ENCODE assay signal across 8 cellular contexts in the genomic region with DNA sequence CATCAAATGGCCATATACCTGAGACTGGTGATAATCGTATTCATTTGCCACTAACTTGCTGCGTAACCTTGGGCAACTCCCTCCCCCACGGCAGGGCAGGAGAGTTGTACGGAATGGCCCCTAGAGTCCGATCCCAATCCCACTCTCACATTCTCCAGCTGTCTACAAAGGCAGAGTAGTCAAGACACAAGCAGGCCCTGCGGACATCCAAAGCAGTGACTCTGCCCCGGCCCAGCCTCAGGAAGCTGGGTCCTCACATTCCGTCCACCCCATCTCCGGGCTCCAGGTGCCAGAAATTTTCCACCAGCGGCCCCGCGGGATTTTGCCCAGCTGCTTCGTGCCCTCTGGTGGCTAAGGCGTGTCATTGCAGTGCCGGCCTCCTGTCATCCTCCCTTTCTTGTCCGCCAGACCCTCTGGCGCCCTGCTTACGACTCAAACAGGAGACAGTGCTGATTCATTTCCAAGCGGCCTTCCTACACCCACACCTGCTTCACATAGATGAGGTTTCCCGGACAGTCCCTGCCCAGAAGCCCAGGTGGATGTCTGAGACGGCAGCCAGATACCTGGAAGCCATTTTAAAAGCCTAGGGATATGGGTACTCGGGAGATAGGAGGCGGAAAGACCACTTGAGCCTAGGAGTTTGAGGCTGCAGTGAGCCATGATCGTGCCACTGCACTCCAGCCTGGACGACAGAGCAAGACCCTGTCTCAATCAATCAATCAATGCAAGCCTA. TPM values are rescaled to one million over a fixed set of nuclear protein-coding genes. Genes with fewer than 3 reads are reported as not detected.
A peak's percentile ranks its signal among the peaks of the same experiment; 100 is the strongest.
DNase-seq lines count a peak whose midpoint lies in the region; ATAC-seq and TF ChIP-seq lines count a peak whose summit lies in the region.

No MANE protein-coding gene starts in this region.

- H3K27ac Mint-ChIP-seq in activated naive CD4-positive, alpha-beta T cell treated with anti-CD3 and anti-CD28 coated beads for 36 hours: peak overlapping the region; percentile 66

- WGBS in gastroesophageal sphincter (ENCODE audit: low coverage in 1 of 2), 2 donors: 0 to 21% methylated on average over 1 to 6 of the region's 25 CpGs

- TF ChIP-seq POLR2A in gastroesophageal sphincter (IDR thresholded peaks at IDR 0.05): no peak

- H3K36me3 Mint-ChIP-seq in activated naive CD4-positive, alpha-beta T cell treated with anti-CD3 and anti-CD28 coated beads for 36 hours (ENCODE audit: low read depth): no peaks in the 10 kb centered on the region

- H3K27me3 ChIP-seq in DOHH2 (ENCODE audit: control insufficient read depth, low read length) (no peaks in the 10 kb centered on the region), gastroesophageal sphincter (no peaks in the 10 kb centered on the region)

- peak overlapping the region; percentile 12 for H3K4me2 ChIP-seq in DOHH2 (ENCODE audit: low read length)

- DNase-seq in MV-4-11 (lab: John Stamatoyannopoulos, UW): peak; percentile 53
- DNase-seq in SK-N-DZ (ENCODE audit: low spot score): peak; percentile 89
- DNase-seq in activated naive CD4-positive, alpha-beta T cell treated with anti-CD3 and anti-CD28 coated beads for 36 hours: peak; percentile 93
- DNase-seq in non-pigmented ciliary epithelial cell (ENCODE audit: low read depth): peak; percentile 53
- DNase-seq in substantia nigra (lab: John Stamatoyannopoulos, UW): peak in 47 of 49 donors; percentile 28 to 87 (median 73)

- H3K4me3 ChIP-seq in DOHH2 (ENCODE audit: low read length) (no peak overlapping the region), gastroesophageal sphincter (peak overlapping the region; percentile 2 to 39)

- H3K27me3 Mint-ChIP-seq in activated naive CD4-positive, alpha-beta T cell treated with anti-CD3 and anti-CD28 coated beads for 36 hours (ENCODE audit: low read depth): no peaks in the 10 kb centered on the region

- no peaks in the 10 kb centered on the region for H3K9me3 Mint-ChIP-seq in activated naive CD4-positive, alpha-beta T cell treated with anti-CD3 and anti-CD28 coated beads for 36 hours

- TF ChIP-seq CTCF in DOHH2 (IDR thresholded peaks at IDR 0.05; ENCODE audit: low read depth, low read length, poor library complexity, severe bottlenecking) (peak; percentile 92), gastroesophageal sphincter (IDR thresholded peaks at IDR 0.05) (peak; percentile 98 to 100 (median 100))

- H3K36me3 ChIP-seq in DOHH2 (ENCODE audit: control insufficient read depth, low read length): no peaks in the 10 kb centered on the region
- no peaks in the 10 kb centered on the region for H3K36me3 ChIP-seq in gastroesophageal sphincter

- H3K27ac ChIP-seq in DOHH2 (ENCODE audit: low read depth, low read length) (no peak overlapping the region), gastroesophageal sphincter (peak overlapping the region; percentile 60 to 95 (median 86)), substantia nigra (ENCODE audit: low read depth, low read length, poor library complexity, severe bottlenecking) (peak overlapping the region; percentile 2)

- ATAC-seq in gastroesophageal sphincter (peak; percentile 38), GM21723 (IDR thresholded peaks at IDR 0.05; ENCODE audit: unreplicated experiment) (no peak)

- no peaks in the 10 kb centered on the region for H3F3A ChIP-seq in DOHH2 (ENCODE audit: control insufficient read depth, insufficient read depth)

- H3K9me2 ChIP-seq in DOHH2 (replicated peaks; ENCODE audit: control insufficient read depth, low read length): no peaks in the 10 kb centered on the region

- intact Hi-C loops in activated naive CD4-positive, alpha-beta T cell treated with anti-CD3 and anti-CD28 coated beads for 36 hours (cut with micrococcal nuclease): loop anchor here (1.0 to 5.0 kb wide), 6 partner anchors 35 to 216 kb away; a partner anchor contains a TSS

- H4K20me1 ChIP-seq in DOHH2 (ENCODE audit: control insufficient read depth, insufficient read depth, low read depth, low read length): no peaks in the 10 kb centered on the region

- H3K4me1 ChIP-seq in DOHH2 (ENCODE audit: control insufficient read depth, low read length) (peaks cover 6% of the 10 kb centered on the region), gastroesophageal sphincter (peaks cover 22 to 59% (median 35%) of the 10 kb centered on the region in 3 donors)

- CTCF ChIA-PET in activated naive CD4-positive, alpha-beta T cell treated with anti-CD3 and anti-CD28 coated beads for 36 hours (lab: Charles Lee): interaction anchor here (0.7 to 7.4 kb wide), 20 partner anchors 11 to 216 kb away, joined by 3 to 207 read pairs (median 4); a partner anchor contains a TSS

- peaks cover 62% of the 10 kb centered on the region for H3K4me1 Mint-ChIP-seq in activated naive CD4-positive, alpha-beta T cell treated with anti-CD3 and anti-CD28 coated beads for 36 hours (ENCODE audit: low read depth)

- no peak for TF ChIP-seq EP300 in gastroesophageal sphincter (IDR thresholded peaks at IDR 0.05)

- H3K9me3 ChIP-seq in DOHH2 (ENCODE audit: control insufficient read depth, insufficient read depth, low read length): no peaks in the 10 kb centered on the region
- no peaks in the 10 kb centered on the region for H3K9me3 ChIP-seq in gastroesophageal sphincter

- H3K79me2 ChIP-seq in DOHH2 (ENCODE audit: control insufficient read depth, low read length): no peaks in the 10 kb centered on the region

- H3K4me3 Mint-ChIP-seq in activated naive CD4-positive, alpha-beta T cell treated with anti-CD3 and anti-CD28 coated beads for 36 hours: peak overlapping the region; percentile 68

RNA-seq across cellular contexts. Expression of a gene that starts 2.9 kb away (rescaled TPM):
- polyA plus RNA-seq in SK-N-DZ (2014; cell fraction: cytosol; rRNA removed): not detected in 2 replicates
- polyA plus RNA-seq in SK-N-DZ (2014; cell fraction: nucleus; rRNA removed): not detected in 2 replicates
- under 1 TPM; 0.74 to 0.77 TPM for total RNA-seq in activated naive CD4-positive, alpha-beta T cell treated with anti-CD3 and anti-CD28 coated beads for 36 hours
- 10 to 100 TPM in 2 of 4 donors, 1 to 10 TPM in 2; 2.7 to 73.3 (median 14.2) TPM for total RNA-seq in gastroesophageal sphincter

RNA-seq across cellular contexts. Expression of a gene that starts 19.5 kb away (rescaled TPM):
- 1.3 TPM in 1 of 2 replicates, not detected in the other for polyA plus RNA-seq in SK-N-DZ (2014; cell fraction: cytosol; rRNA removed)
- 1.2 TPM in 1 of 2 replicates, not detected in the other for polyA plus RNA-seq in SK-N-DZ (2014; cell fraction: nucleus; rRNA removed)
- not detected for total RNA-seq in activated naive CD4-positive, alpha-beta T cell treated with anti-CD3 and anti-CD28 coated beads for 36 hours
- total RNA-seq in gastroesophageal sphincter: 1 to 10 TPM in 2 of 4 donors, under 1 TPM in 1, not detected in 1; 0.69 to 6.0 (median 1.1) TPM

RNA-seq across cellular contexts. Expression of a gene that starts 22.9 kb away (rescaled TPM):
- polyA plus RNA-seq in SK-N-DZ (2014; cell fraction: cytosol; rRNA removed): 5.5 and 16.7 TPM in 2 replicates
- polyA plus RNA-seq in SK-N-DZ (2014; cell fraction: nucleus; rRNA removed): 0.49 and 2.5 TPM in 2 replicates
- 10 to 100 TPM; 36.5 to 37.9 TPM for total RNA-seq in activated naive CD4-positive, alpha-beta T cell treated with anti-CD3 and anti-CD28 coated beads for 36 hours
- total RNA-seq in gastroesophageal sphincter: 100 to 1,000 TPM; 135 to 345 (median 259) TPM

RNA-seq across cellular contexts. Expression of a gene that starts 27.8 kb away (rescaled TPM):
- 1.4 TPM in 1 of 2 replicates, not detected in the other for polyA plus RNA-seq in SK-N-DZ (2014; cell fraction: cytosol; rRNA removed)
- polyA plus RNA-seq in SK-N-DZ (2014; cell fraction: nucleus; rRNA removed): not detected in 2 replicates
- under 1 TPM; 0.89 to 0.93 TPM for total RNA-seq in activated naive CD4-positive, alpha-beta T cell treated with anti-CD3 and anti-CD28 coated beads for 36 hours
- not detected for total RNA-seq in gastroesophageal sphincter

RNA-seq across cellular contexts. Expression of a gene that starts 32.7 kb away (rescaled TPM):
- 0.61 and 1.6 TPM in 2 replicates for polyA plus RNA-seq in SK-N-DZ (2014; cell fraction: cytosol; rRNA removed)
- polyA plus RNA-seq in SK-N-DZ (2014; cell fraction: nucleus; rRNA removed): 0.88 and 1.3 TPM in 2 replicates
- total RNA-seq in activated naive CD4-positive, alpha-beta T cell treated with anti-CD3 and anti-CD28 coated beads for 36 hours: 100 to 1,000 TPM; 200 to 204 TPM
- 100 to 1,000 TPM; 595 to 840 (median 634) TPM for total RNA-seq in gastroesophageal sphincter
